In the genomic region with DNA sequence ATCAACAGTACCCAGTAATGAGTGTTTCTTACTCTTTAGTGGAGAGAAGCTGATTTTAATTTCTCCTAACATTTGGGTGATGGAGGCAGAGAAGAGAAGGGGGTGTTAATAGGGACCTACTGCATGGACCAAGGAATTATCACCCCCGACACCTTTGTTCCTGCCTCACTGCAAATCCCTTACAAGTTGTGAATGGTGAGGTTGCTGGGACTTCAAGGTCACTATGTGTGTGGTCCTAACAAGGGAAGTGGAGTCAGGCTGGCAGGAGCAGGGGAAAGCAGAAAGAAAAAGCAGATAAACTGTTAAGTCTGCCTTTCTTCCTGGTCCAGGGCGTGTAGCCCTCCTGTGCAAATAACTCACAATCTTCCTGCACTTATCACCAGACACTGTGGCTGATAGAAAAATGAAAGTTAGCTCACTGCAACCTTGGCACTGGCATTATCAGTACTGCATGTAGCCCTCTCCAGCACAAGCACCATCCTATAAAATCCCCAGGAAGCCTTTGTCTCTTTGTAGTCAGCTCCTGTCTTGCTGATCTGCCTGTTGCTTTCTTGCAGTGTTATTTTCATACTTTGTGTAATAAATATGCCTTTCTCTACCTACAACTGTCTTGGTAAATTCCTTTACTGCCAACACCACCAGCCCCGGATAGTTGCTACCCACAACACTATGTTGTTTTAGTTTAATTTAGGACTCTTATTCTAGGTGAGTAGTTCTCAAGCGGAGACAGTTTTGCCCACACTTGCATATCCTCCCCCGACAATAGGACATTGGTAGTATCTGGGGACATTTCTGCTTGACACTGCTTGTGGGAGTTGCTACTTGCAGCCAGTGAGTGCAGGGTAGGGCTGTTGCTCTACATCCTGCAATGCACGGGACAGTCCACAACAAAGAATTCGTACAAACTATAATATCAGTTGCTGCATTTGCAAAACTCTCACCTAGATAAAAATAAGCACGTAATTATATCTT, we compare ENCODE assay signal across 11 cellular contexts.
DNase-seq lines count a peak whose midpoint lies in the region; FAIRE-seq and TF ChIP-seq lines count a peak whose summit lies in the region.
"Had no signal": no experiment of that assay in that cellular context is flagged by ENCODE, and none has a peak within 500 bp of the region (broad histone marks: within the 10 kb centered on the region; RNA-seq: fewer than 3 reads in every experiment).

No MANE protein-coding gene starts in this region.

- H2AK5ac ChIP-seq in H9 (ENCODE audit: insufficient read length, low read length): no peak overlapping the region

- H3K4me1 Mint-ChIP-seq in H9 (peaks cover 54 to 57% of the 10 kb centered on the region in 2 experiments), astrocyte (ENCODE audit: low read depth, unreplicated experiment) (peaks cover 32% of the 10 kb centered on the region)
- H3K4me1 Mint-ChIP-seq: CD4-positive, CD25-positive, alpha-beta regulatory T cell had no signal

- H2BK12ac ChIP-seq in H9 (ENCODE audit: insufficient read length, low read depth, low read length): no peak overlapping the region

- no peak overlapping the region for H2BK15ac ChIP-seq in H9 (ENCODE audit: low read depth, low read length)

- H2AFZ ChIP-seq in H9 (ENCODE audit: low read length): no peak overlapping the region
- H2AFZ ChIP-seq in astrocyte (ENCODE audit: low read depth, low read length): peak overlapping the region; percentile 12

- H2BK120ac ChIP-seq in H9 (ENCODE audit: low read depth, low read length, poor library complexity, severe bottlenecking): no peak overlapping the region

- no peak for FAIRE-seq in astrocyte (lab: Jason Lieb, UNC)

- no peaks in the 10 kb centered on the region for H4K20me1 ChIP-seq in H9 (ENCODE audit: control insufficient read depth, insufficient read depth, insufficient read length)
- H4K20me1 ChIP-seq in astrocyte (ENCODE audit: insufficient read depth, low read length): no peaks in the 10 kb centered on the region

- H3K23ac ChIP-seq in H9 (ENCODE audit: insufficient read length, low read depth, low read length): no peak overlapping the region

- H3K4ac ChIP-seq in H9 (ENCODE audit: low read depth, low read length): no peak overlapping the region

- H3K36me3 Mint-ChIP-seq in H9 (ENCODE audit: insufficient read depth in 1 of 3, low read depth in 3 of 3): peaks cover 25 to 37% (median 31%) of the 10 kb centered on the region in 3 experiments
- peaks cover 6% of the 10 kb centered on the region for H3K36me3 Mint-ChIP-seq in astrocyte (ENCODE audit: low read depth, unreplicated experiment)
- H3K36me3 Mint-ChIP-seq: CD4-positive, CD25-positive, alpha-beta regulatory T cell had no signal

- no peak overlapping the region for H2BK20ac ChIP-seq in H9 (ENCODE audit: low read depth, low read length, poor library complexity, severe bottlenecking)

- H3K9me3 ChIP-seq in H9 (ENCODE audit: control insufficient read depth, low read depth, low read length) (no peaks in the 10 kb centered on the region), astrocyte (ENCODE audit: insufficient read depth, low read depth, low read length) (no peaks in the 10 kb centered on the region), skeletal muscle tissue (ENCODE audit: control insufficient read depth in 3 of 3, low read length in 3 of 3) (no peaks in the 10 kb centered on the region)
- H3K9me3 ChIP-seq: thoracic aorta had no signal

- H3K9ac ChIP-seq in H9 (ENCODE audit: extremely low read depth, insufficient read length, low read length) (no peak overlapping the region), astrocyte (ENCODE audit: low read length) (peak overlapping the region; percentile 28), skeletal muscle tissue (ENCODE audit: low read depth in 1 of 3, low read length in 3 of 3) (no peak overlapping the region)

- no peak overlapping the region for H3T11ph ChIP-seq in H9 (ENCODE audit: low read length)

- H3K14ac ChIP-seq in H9 (ENCODE audit: insufficient read depth, low read length): no peak overlapping the region

- no peak overlapping the region for H3K18ac ChIP-seq in H9 (ENCODE audit: insufficient read length, low read depth, low read length)

- H3K27me3 Mint-ChIP-seq in H9 (ENCODE audit: low read depth): no peaks in the 10 kb centered on the region; the same call in 1 of the 2 replicates
- no peaks in the 10 kb centered on the region for H3K27me3 Mint-ChIP-seq in astrocyte (ENCODE audit: low read depth, unreplicated experiment)
- H3K27me3 Mint-ChIP-seq: activated B cell treated with CpG ODN at 0.5 μM for 24 hours had no signal

- H3K9me3 Mint-ChIP-seq in H9: peaks cover 7 to 12% of the 10 kb centered on the region in 2 experiments; a peak in 4 of 5 replicates
- H3K9me3 Mint-ChIP-seq in astrocyte (ENCODE audit: unreplicated experiment): peaks cover 2% of the 10 kb centered on the region
- H3K9me3 Mint-ChIP-seq: activated B cell treated with CpG ODN at 0.5 μM for 24 hours had no signal

- H2BK5ac ChIP-seq in H9 (ENCODE audit: insufficient read length, low read length): no peak overlapping the region

- TF ChIP-seq CTCF in H9 (conservative IDR thresholded peaks at IDR 0.05) (no peak), astrocyte (IDR thresholded peaks at IDR 0.05; ENCODE audit: insufficient read depth, low read depth, low read length) (no peak)

- no CpG with 5 or more reads among the region's 8 CpGs for WGBS in H9 (ENCODE audit: extremely low coverage, insufficient read length, low lambda C conversion rate)

- H3K4me1 ChIP-seq in H9 (ENCODE audit: insufficient read depth, low read length) (peaks cover 6% of the 10 kb centered on the region; the same call in 1 of the 2 replicates), astrocyte (ENCODE audit: insufficient read depth, low read length) (peaks cover 33% of the 10 kb centered on the region), skeletal muscle tissue (ENCODE audit: control insufficient read depth in 3 of 3, insufficient read depth in 3 of 3, low read length in 3 of 3) (peaks cover 24 to 27% (median 27%) of the 10 kb centered on the region in 3 donors)

- H3K56ac ChIP-seq in H9 (ENCODE audit: insufficient read length, low read depth, low read length): no peak overlapping the region

- H4K91ac ChIP-seq in H9 (ENCODE audit: insufficient read length, low read depth, low read length): no peak overlapping the region

- no peaks in the 10 kb centered on the region for H3K79me2 ChIP-seq in H9 (ENCODE audit: insufficient read depth, low read length)
- H3K79me2 ChIP-seq in astrocyte (ENCODE audit: insufficient read depth, low read length): peaks cover 31% of the 10 kb centered on the region

- H3K4me3 Mint-ChIP-seq in H9 (no peak overlapping the region; a peak in 1 of 5 replicates), astrocyte (ENCODE audit: unreplicated experiment) (no peak overlapping the region)
- H3K4me3 Mint-ChIP-seq: activated B cell treated with CpG ODN at 0.5 μM for 24 hours; CD4-positive, CD25-positive, alpha-beta regulatory T cell had no signal

- H4K5ac ChIP-seq in H9 (ENCODE audit: insufficient read length, low read depth, low read length): no peak overlapping the region

- no peak for DNase-seq in H9
- peak; percentile 47 for DNase-seq in astrocyte (ENCODE audit: low read depth)
- DNase-seq in islet precursor cell: peak; percentile 62
- no peak for DNase-seq in MV-4-11 (lab: John Stamatoyannopoulos, UW)
- DNase-seq in iPS-NIHi11 (ENCODE audit: low spot score): no peak
- no peak for DNase-seq in NCI-H510A (lab: John Stamatoyannopoulos, UW)
- DNase-seq in stimulated activated naive CD4-positive, alpha-beta T cell (lab: John Stamatoyannopoulos, UW): no peak
- DNase-seq: activated B cell treated with CpG ODN at 0.5 μM for 24 hours; CD4-positive, CD25-positive, alpha-beta regulatory T cell had no signal

- H3K36me3 ChIP-seq in astrocyte (ENCODE audit: insufficient read depth, low read length) (no peaks in the 10 kb centered on the region), skeletal muscle tissue (ENCODE audit: control insufficient read depth in 3 of 3, insufficient read depth in 3 of 3, low read length in 3 of 3) (peaks cover 0 to 5% (median 5%) of the 10 kb centered on the region in 3 donors)
- H3K36me3 ChIP-seq: thoracic aorta had no signal

- H3K4me3 ChIP-seq in astrocyte (ENCODE audit: insufficient read depth, low read depth, low read length) (no peak overlapping the region), skeletal muscle tissue (ENCODE audit: low read length in 3 of 3) (peak overlapping the region in 1 of 3 donors; percentile 18)
- H3K4me3 ChIP-seq: thoracic aorta had no signal

- H3K4me2 ChIP-seq in H9 (ENCODE audit: insufficient read depth, insufficient read length, low read length): no peak overlapping the region
- H3K4me2 ChIP-seq in astrocyte (ENCODE audit: low read length): peak overlapping the region; percentile 47

- no peak overlapping the region for H3K27ac ChIP-seq in H9 (ENCODE audit: insufficient read length, low read depth, low read length)
- peak overlapping the region; percentile 62 for H3K27ac ChIP-seq in astrocyte (ENCODE audit: low read depth, low read length)
- peak overlapping the region; percentile 17 for H3K27ac ChIP-seq in skeletal muscle tissue (ENCODE audit: low read depth, low read length)

- peaks cover 5% of the 10 kb centered on the region for H3K79me1 ChIP-seq in H9 (ENCODE audit: insufficient read depth, low read depth, low read length, poor library complexity, severe bottlenecking)

- H3K27me3 ChIP-seq in H9 (ENCODE audit: insufficient read depth, low read length): no peaks in the 10 kb centered on the region
- H3K27me3 ChIP-seq in astrocyte (ENCODE audit: insufficient read depth, low read length): no peaks in the 10 kb centered on the region
- no peaks in the 10 kb centered on the region for H3K27me3 ChIP-seq in skeletal muscle tissue (ENCODE audit: control insufficient read depth in 3 of 3, insufficient read depth in 3 of 3, low read length in 3 of 3)

- H4K8ac ChIP-seq in H9 (replicated peaks; ENCODE audit: insufficient read length, low read depth, low read length): no peak overlapping the region

- H3K23me2 ChIP-seq in H9 (ENCODE audit: insufficient read length, low read depth, low read length, poor library complexity, severe bottlenecking): no peaks in the 10 kb centered on the region

- peak overlapping the region in 2 of 3 experiments; percentile 13 to 71; a peak in 4 of 7 replicates for H3K27ac Mint-ChIP-seq in H9
- peak overlapping the region; percentile 88 for H3K27ac Mint-ChIP-seq in astrocyte (ENCODE audit: unreplicated experiment)
- H3K27ac Mint-ChIP-seq: activated B cell treated with CpG ODN at 0.5 μM for 24 hours; CD4-positive, CD25-positive, alpha-beta regulatory T cell had no signal

Comparison
In these comparisons a context has a peak if more than half of its experiments do, and no peak if none do; other contexts are left out.
1. DNase-seq: peak in astrocyte (single experiment) and islet precursor cell (single experiment); none in H9 (single experiment), MV-4-11 (single experiment), iPS-NIHi11 (single experiment), NCI-H510A (single experiment) and stimulated activated naive CD4-positive, alpha-beta T cell (0 of 6).